In genomic region chr5:139676406-139676805, GRCh38 we compare ENCODE assay signal across 13 cellular contexts. TPM values are rescaled to one million over a fixed set of nuclear protein-coding genes. Genes with fewer than 3 reads are reported as not detected.
A peak's percentile ranks its signal among the peaks of the same experiment; 100 is the strongest.
DNase-seq lines count a peak whose midpoint lies in the region; ATAC-seq and TF ChIP-seq lines count a peak whose summit lies in the region.
"Had no signal": no experiment of that assay in that cellular context is flagged by ENCODE, and none has a peak within 500 bp of the region (broad histone marks: within the 10 kb centered on the region; RNA-seq: fewer than 3 reads in every experiment).

No MANE protein-coding gene starts in this region.

- no peak overlapping the region for H2AFZ ChIP-seq in neuronal stem cell (ENCODE audit: low read length)

- intact Hi-C loops in left ventricle myocardium superior (cut with micrococcal nuclease): no loop called here
- intact Hi-C loops in transverse colon (cut with DNase I; ENCODE audit: low total_unique reads): no loop called here

- peaks cover 11% of the 10 kb centered on the region for H3K79me1 ChIP-seq in neuronal stem cell (ENCODE audit: low read depth, low read length)

- TF ChIP-seq CTCF in cardiac muscle cell (IDR thresholded peaks at IDR 0.05; ENCODE audit: low read depth, low read length) (no peak), transverse colon (IDR thresholded peaks at IDR 0.05) (no peak)

- no peaks in the 10 kb centered on the region for H3K9me3 ChIP-seq in cardiac muscle cell (ENCODE audit: low read depth)
- H3K9me3 ChIP-seq in neuronal stem cell (replicated peaks in 1 of 2; ENCODE audit: control insufficient read depth in 2 of 2, insufficient read depth in 1 of 2, low read depth in 1 of 2, low read length in 2 of 2): peaks cover 0 to 2% of the 10 kb centered on the region in 2 donors
- H3K9me3 ChIP-seq in transverse colon: no peaks in the 10 kb centered on the region
- H3K9me3 ChIP-seq: SJSA1, upper lobe of left lung had no signal

- H3K14ac ChIP-seq in neuronal stem cell (ENCODE audit: low read length): no peak overlapping the region

- H3K4ac ChIP-seq in neuronal stem cell (ENCODE audit: low read length): peak overlapping the region; percentile 41

- no peak overlapping the region for H2BK15ac ChIP-seq in neuronal stem cell (ENCODE audit: low read length)

- H3K18ac ChIP-seq in neuronal stem cell (ENCODE audit: low read length): peak overlapping the region; percentile 93

- peaks cover 13 to 18% of the 10 kb centered on the region in 2 donors for H3K4me1 Mint-ChIP-seq in effector memory CD8-positive, alpha-beta T cell (ENCODE audit: low read depth in 2 of 2)

- no peaks in the 10 kb centered on the region for H3K27me3 Mint-ChIP-seq in effector memory CD8-positive, alpha-beta T cell

- in situ Hi-C loops in transverse colon (cut with MboI; ENCODE audit: low pct_ligation_motif_present in 1 of 4, low pct_unique_long_range_greater_than_20kb in 1 of 4, low sequenced_read_pairs in 3 of 4): no loop called here

- H3K27me3 ChIP-seq in cardiac muscle cell: no peaks in the 10 kb centered on the region
- H3K27me3 ChIP-seq in neuronal stem cell (ENCODE audit: control insufficient read depth in 3 of 3, insufficient read depth in 3 of 3, low read depth in 1 of 3, low read length in 3 of 3): no peaks in the 10 kb centered on the region
- no peaks in the 10 kb centered on the region for H3K27me3 ChIP-seq in transverse colon
- H3K27me3 ChIP-seq: SJSA1, upper lobe of left lung had no signal

- peaks cover 8% of the 10 kb centered on the region for H3K36me3 ChIP-seq in cardiac muscle cell
- H3K36me3 ChIP-seq in neuronal stem cell (replicated peaks in 1 of 2; ENCODE audit: control insufficient read depth in 2 of 2, insufficient read depth in 2 of 2, low read length in 2 of 2): peaks cover 8 to 39% of the 10 kb centered on the region in 2 donors
- H3K36me3 ChIP-seq in transverse colon: peaks cover 0 to 4% (median 0%) of the 10 kb centered on the region in 4 donors

- WGBS in neuronal stem cell (ENCODE audit: extremely low coverage in 2 of 2, insufficient read length in 2 of 2, insufficient replicate concordance in 1 of 2), 2 donors: no CpG with 5 or more reads among the region's 3 CpGs
- WGBS in transverse colon (ENCODE audit: low coverage in 1 of 2), 2 donors: 89% methylated on average over 1 of the region's 3 CpGs; no CpG with 5 or more reads in 1 of the 2 donors

- H3K4me2 ChIP-seq in neuronal stem cell (ENCODE audit: insufficient read depth, low read length, poor library complexity, severe bottlenecking): no peak overlapping the region

- ATAC-seq in left ventricle myocardium superior (no peak), HG02938 (IDR thresholded peaks at IDR 0.05; ENCODE audit: unreplicated experiment) (no peak)
- no peak for ATAC-seq in effector memory CD8-positive, alpha-beta T cell (replicated peaks)

- no peak for TF ChIP-seq POLR2A in transverse colon (IDR thresholded peaks at IDR 0.05)

- no peak overlapping the region for H3K4me3 Mint-ChIP-seq in effector memory CD8-positive, alpha-beta T cell

- peak overlapping the region; percentile 26 for H2BK120ac ChIP-seq in neuronal stem cell (ENCODE audit: low read depth, low read length)

- H3K27ac ChIP-seq in cardiac muscle cell (peak overlapping the region; percentile 63), neuronal stem cell (replicated peaks; ENCODE audit: low read length) (peak overlapping the region; percentile 10), transverse colon (peak overlapping the region in 3 of 4 donors; percentile 15 to 60 (median 21))
- H3K27ac ChIP-seq: SJSA1, upper lobe of left lung had no signal

- no peak overlapping the region for H4K91ac ChIP-seq in neuronal stem cell (ENCODE audit: low read depth, low read length, poor library complexity)

- H3K9me3 Mint-ChIP-seq in effector memory CD8-positive, alpha-beta T cell: no peaks in the 10 kb centered on the region

- H3K4me3 ChIP-seq in cardiac muscle cell (no peak overlapping the region), neuronal stem cell (ENCODE audit: low read length in 2 of 2) (no peak overlapping the region), transverse colon (no peak overlapping the region)
- H3K4me3 ChIP-seq: SJSA1, upper lobe of left lung had no signal

- H3K9ac ChIP-seq in neuronal stem cell (ENCODE audit: low read depth, low read length, poor library complexity): peak overlapping the region; percentile 34

- no peak for TF ChIP-seq EP300 in transverse colon (IDR thresholded peaks at IDR 0.05; ENCODE audit: low read depth)

- H2AK5ac ChIP-seq in neuronal stem cell (ENCODE audit: low read depth, low read length): peak overlapping the region; percentile 42

- DNase-seq in cardiac muscle cell (ENCODE audit: low read depth in 1 of 2, low spot score in 1 of 2) (no peak), left ventricle myocardium superior (no peak), neuronal stem cell (ENCODE audit: low spot score) (no peak), transverse colon (no peak), mucosa of gallbladder (ENCODE audit: low spot score) (no peak), NCI-H2171 (lab: John Stamatoyannopoulos, UW) (no peak)
- DNase-seq in effector memory CD8-positive, alpha-beta T cell: no peak
- DNase-seq: KG1; NCI-H2029 treated with DMSO at 0.1 percent for 48 hours; NK-92 treated with Interleukin-12 subunit alpha and Interleukin-12 subunit beta, amount 100 ng/mL, for 24 hours; upper lobe of left lung had no signal

- H3K36me3 Mint-ChIP-seq in effector memory CD8-positive, alpha-beta T cell (ENCODE audit: insufficient read depth): peaks cover 7% of the 10 kb centered on the region

- H3K4me1 ChIP-seq in cardiac muscle cell (ENCODE audit: low read depth) (peaks cover 28% of the 10 kb centered on the region), neuronal stem cell (ENCODE audit: control insufficient read depth in 2 of 2, insufficient read depth in 1 of 2, low read depth in 1 of 2, low read length in 2 of 2) (peaks cover 27 to 28% of the 10 kb centered on the region in 2 donors), transverse colon (peaks cover 4 to 34% (median 10%) of the 10 kb centered on the region in 4 donors)

- H2BK12ac ChIP-seq in neuronal stem cell (ENCODE audit: low read length): no peak overlapping the region

- H4K8ac ChIP-seq in neuronal stem cell (ENCODE audit: low read depth, low read length): no peak overlapping the region

- no peak overlapping the region for H2BK5ac ChIP-seq in neuronal stem cell (ENCODE audit: low read length)

- H3K23ac ChIP-seq in neuronal stem cell (ENCODE audit: low read depth, low read length, poor library complexity): no peak overlapping the region

- H3K27ac Mint-ChIP-seq in effector memory CD8-positive, alpha-beta T cell: peak overlapping the region; percentile 83 to 84

RNA-seq across cellular contexts. Expression of gene CXXC5, which starts 28.3 kb away (rescaled TPM):
- 91.9 and 122 TPM in 2 replicates for total RNA-seq in cardiac muscle cell
- polyA plus RNA-seq in cardiac muscle cell: 70.4 and 79.4 TPM in 2 replicates
- total RNA-seq in left ventricle myocardium superior: 75.7 TPM
- 30.9 TPM for polyA plus RNA-seq in neuronal stem cell (2013, experiment 1 of 2)
- 32.1 TPM for polyA plus RNA-seq in neuronal stem cell (2013, experiment 2 of 2)
- total RNA-seq in transverse colon: 10 to 100 TPM; 26.5 to 50.7 (median 36.2) TPM
- 71.7 TPM for total RNA-seq in mucosa of gallbladder

Comparison
In these comparisons a context has a peak if more than half of its experiments do, and no peak if none do; other contexts are left out.
1. H3K27ac ChIP-seq: peak in every context shown above with its lines; median percentile 63 in cardiac muscle cell; 21 in transverse colon; 10 in neuronal stem cell.